In the genomic region with DNA sequence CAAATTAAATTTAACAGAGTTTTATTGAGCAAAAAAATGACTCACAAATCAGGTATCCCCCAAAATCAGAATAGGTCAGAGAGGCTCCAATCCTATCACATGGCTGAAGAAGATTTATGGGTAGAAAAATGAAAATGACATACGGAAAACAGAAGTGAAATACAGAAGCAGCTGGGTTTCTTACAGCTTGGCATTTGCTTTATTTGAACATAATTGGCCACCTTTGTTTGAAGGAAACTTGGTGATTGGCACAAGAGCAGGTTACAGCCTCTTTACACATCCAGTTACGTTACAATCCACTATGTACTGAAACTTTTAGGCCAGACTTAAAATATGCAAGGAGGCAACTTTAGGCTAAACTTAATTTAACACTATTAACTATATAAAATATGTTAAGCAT, we compare ENCODE assay signal across 34 cellular contexts. TPM values are rescaled to one million over a fixed set of nuclear protein-coding genes. Genes with fewer than 3 reads are reported as not detected.
"Had no signal": no experiment of that assay in that cellular context is flagged by ENCODE, and none has a peak within 500 bp of the region (broad histone marks: within the 10 kb centered on the region; RNA-seq: fewer than 3 reads in every experiment).

No MANE protein-coding gene starts in this region.

- H3K4me1 Mint-ChIP-seq: immature natural killer cell, mesothelial cell of epicardium had no signal

- H3K27ac ChIP-seq: body of pancreas, esophagus muscularis mucosa, foreskin keratinocyte, heart left ventricle, neutrophil, right lobe of liver, thoracic aorta, WERI-Rb-1 had no signal

- H3K4me3 ChIP-seq: body of pancreas, esophagus muscularis mucosa, heart left ventricle, right lobe of liver, thoracic aorta had no signal

- ATAC-seq: activated CD4-positive, CD25-positive, alpha-beta regulatory T cell treated with anti-CD3 and anti-CD28 coated beads, Interleukin-2, amount 50 U/mL, for 24 hours; body of pancreas; foreskin keratinocyte; heart left ventricle; left colon; right lobe of liver had no signal

- H3K4me3 Mint-ChIP-seq: activated naive CD8-positive, alpha-beta T cell; immature natural killer cell; mesothelial cell of epicardium; nephron progenitor cell; stimulated activated naive CD8-positive, alpha-beta T cell treated with anti-CD3 and anti-CD28 coated beads, Interleukin-15, Interleukin-2, amounts not matched to agents 100 ng/mL and 50 ng/mL, for 24 hours had no signal

- H3K27ac Mint-ChIP-seq: activated naive CD8-positive, alpha-beta T cell; immature natural killer cell; mesothelial cell of epicardium; nephron progenitor cell; stimulated activated naive CD8-positive, alpha-beta T cell treated with anti-CD3 and anti-CD28 coated beads, Interleukin-15, Interleukin-2, amounts not matched to agents 100 ng/mL and 50 ng/mL, for 24 hours had no signal

- H3K27me3 Mint-ChIP-seq: activated naive CD8-positive, alpha-beta T cell; stimulated activated naive CD8-positive, alpha-beta T cell treated with anti-CD3 and anti-CD28 coated beads, Interleukin-15, Interleukin-2, amounts not matched to agents 100 ng/mL and 50 ng/mL, for 24 hours had no signal

- H3K9me3 ChIP-seq: body of pancreas, esophagus muscularis mucosa, heart left ventricle, neutrophil, right lobe of liver, thoracic aorta had no signal

- H3K9me3 Mint-ChIP-seq: mesothelial cell of epicardium; naive B cell; nephron progenitor cell; stimulated activated naive CD8-positive, alpha-beta T cell treated with anti-CD3 and anti-CD28 coated beads, Interleukin-15, Interleukin-2, amounts not matched to agents 100 ng/mL and 50 ng/mL, for 24 hours had no signal

- H3K4me1 ChIP-seq: body of pancreas, esophagus muscularis mucosa, foreskin keratinocyte, heart left ventricle, right lobe of liver had no signal

- H3K36me3 Mint-ChIP-seq: immature natural killer cell, mesothelial cell of epicardium had no signal

- DNase-seq: activated CD4-positive, alpha-beta T cell treated with anti-CD3 and anti-CD28 coated beads for 48 hours; activated CD4-positive, alpha-beta T cell treated with anti-CD3 and anti-CD28 coated beads, Interleukin-2, amount 50 U/mL, for 48 hours; activated CD8-positive, alpha-beta memory T cell treated with anti-CD3 and anti-CD28 coated beads for 24 hours; activated effector memory CD4-positive, alpha-beta T cell treated with Interleukin-2 at 50 U/mL for 16 hours; activated naive CD4-positive, alpha-beta T cell treated with Interleukin-2 at 50 U/mL for 16 hours; aorta; body of pancreas; dermis blood vessel endothelial cell; effector CD4-positive, alpha-beta T cell; foreskin keratinocyte; heart left ventricle; hypothalamus; immature natural killer cell; kidney; left colon; mammary epithelial cell; naive B cell; nephron progenitor cell; stimulated activated CD4-positive, alpha-beta T cell treated with anti-CD3 and anti-CD28 coated beads, Interleukin-2, amount 100 ng/mL, for 48 hours; trophoblast cell; WERI-Rb-1 had no signal

- H3K27me3 ChIP-seq: body of pancreas, right lobe of liver had no signal

- H3K36me3 ChIP-seq: esophagus muscularis mucosa, heart left ventricle, neutrophil, right lobe of liver, thoracic aorta, WERI-Rb-1 had no signal

RNA-seq across cellular contexts. Expression of gene TREM2, which starts 11.7 kb away (rescaled TPM):
- total RNA-seq: dermis blood vessel endothelial cell, liver, mesothelial cell of epicardium, osteocyte, renal cortical epithelial cell had no signal
- polyA plus RNA-seq: immature natural killer cell had no signal

RNA-seq across cellular contexts. Expression of gene TREML1, which starts 20.5 kb away (rescaled TPM):
- total RNA-seq: body of pancreas, dermis blood vessel endothelial cell, left colon, mesothelial cell of epicardium, osteocyte, renal cortical epithelial cell, skeletal muscle tissue had no signal
- polyA plus RNA-seq: aorta had no signal

RNA-seq across cellular contexts. Expression of gene TREML2, which starts 26.3 kb away (rescaled TPM):
- total RNA-seq: body of pancreas, dermis blood vessel endothelial cell, mesothelial cell of epicardium, osteocyte, renal cortical epithelial cell had no signal

RNA-seq across cellular contexts. Expression of gene TREML4, which starts 53.5 kb away (rescaled TPM):
- total RNA-seq: body of pancreas, dermis blood vessel endothelial cell, esophagus muscularis mucosa, foreskin keratinocyte, heart left ventricle, kidney, left colon, mammary epithelial cell, mesothelial cell of epicardium, osteocyte, renal cortical epithelial cell, skeletal muscle tissue, subcutaneous adipose tissue, thoracic aorta had no signal
- polyA plus RNA-seq: aorta, foreskin keratinocyte, immature natural killer cell, mammary epithelial cell had no signal
